Comparison of ENCODE assay signal across 9 cellular contexts in the genomic region with DNA sequence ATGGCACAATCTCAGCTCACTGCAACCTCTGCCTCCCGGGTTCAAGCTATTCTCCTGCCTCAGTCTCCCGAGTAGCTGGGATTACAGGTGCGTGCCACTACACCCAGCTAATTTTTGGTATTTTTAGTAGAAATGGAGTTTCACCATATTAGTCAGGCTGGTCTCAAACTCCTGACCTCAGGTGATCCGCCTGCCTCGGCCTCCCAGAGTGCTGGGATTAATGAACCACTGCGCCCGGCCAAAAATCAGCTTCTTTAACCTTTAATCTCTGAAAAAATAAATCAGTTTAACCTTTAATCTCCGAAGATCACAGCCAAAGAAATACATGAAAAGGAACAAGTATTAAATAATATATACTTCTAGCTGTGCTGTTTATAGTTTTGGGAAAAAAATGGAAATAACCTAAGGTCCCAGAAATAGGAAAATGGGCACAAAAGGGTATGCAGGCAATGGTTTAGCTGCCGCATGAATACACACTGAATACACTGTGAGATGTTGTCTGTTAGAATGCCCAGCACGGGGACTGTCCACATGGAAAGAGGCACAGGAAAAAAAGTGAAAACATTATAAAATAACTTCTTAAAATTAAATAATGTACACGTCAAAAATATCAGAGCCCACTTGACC. TPM values are rescaled to one million over a fixed set of nuclear protein-coding genes. Genes with fewer than 3 reads are reported as not detected.
DNase-seq lines count a peak whose midpoint lies in the region; ATAC-seq and TF ChIP-seq lines count a peak whose summit lies in the region.
"Had no signal": no experiment of that assay in that cellular context is flagged by ENCODE, and none has a peak within 500 bp of the region (broad histone marks: within the 10 kb centered on the region; RNA-seq: fewer than 3 reads in every experiment).

No MANE protein-coding gene starts in this region.

- H3K9me3 ChIP-seq in CD4-positive, alpha-beta memory T cell (ENCODE audit: control insufficient read depth in 1 of 2, low read length in 2 of 2): no peaks in the 10 kb centered on the region
- no peaks in the 10 kb centered on the region for H3K9me3 ChIP-seq in mammary epithelial cell (replicated peaks; ENCODE audit: insufficient read depth, low read length)

- peaks cover 23% of the 10 kb centered on the region for H3K4me1 ChIP-seq in CD4-positive, alpha-beta memory T cell (ENCODE audit: insufficient read depth, low read length)
- H3K4me1 ChIP-seq in KMS-11 (ENCODE audit: low read depth, poor library complexity, severe bottlenecking): peaks cover 33% of the 10 kb centered on the region
- peaks cover 22% of the 10 kb centered on the region for H3K4me1 ChIP-seq in mammary epithelial cell (ENCODE audit: insufficient read depth, low read length)

- ATAC-seq in GM21529 (IDR thresholded peaks at IDR 0.05; ENCODE audit: unreplicated experiment): no peak
- ATAC-seq in activated CD8-positive, alpha-beta memory T cell treated with anti-CD3 and anti-CD28 coated beads, Interleukin-2, amount 10 ng/mL, durations not matched to agents 7 days and 5 days: no peak

- peaks cover 0 to 2% (median 0%) of the 10 kb centered on the region in 8 donors for H3K9me3 Mint-ChIP-seq in CD4-positive, alpha-beta memory T cell
- H3K9me3 Mint-ChIP-seq in nephron progenitor cell: no peaks in the 10 kb centered on the region
- H3K9me3 Mint-ChIP-seq in activated CD8-positive, alpha-beta memory T cell treated with anti-CD3 and anti-CD28 coated beads, Interleukin-2, amount 10 ng/mL, durations not matched to agents 7 days and 5 days (ENCODE audit: low read depth): no peaks in the 10 kb centered on the region

- TF ChIP-seq CTCF in KMS-11 (conservative IDR thresholded peaks at IDR 0.05; ENCODE audit: low read depth, low read length): no peak
- no peak for TF ChIP-seq CTCF in mammary epithelial cell (conservative IDR thresholded peaks at IDR 0.05 in 1 of 2, IDR thresholded peaks at IDR 0.05 in 1 of 2; ENCODE audit: extremely low read depth in 1 of 2, insufficient read depth in 1 of 2, low read depth in 1 of 2, low read length in 2 of 2)
- TF ChIP-seq CTCF in nephron progenitor cell (IDR thresholded peaks at IDR 0.05): no peak

- no peaks in the 10 kb centered on the region for H4K20me1 ChIP-seq in KMS-11 (ENCODE audit: insufficient read depth)
- no peaks in the 10 kb centered on the region for H4K20me1 ChIP-seq in mammary epithelial cell (ENCODE audit: insufficient read depth, low read length)

- intact Hi-C loops in CD4-positive, alpha-beta memory T cell (cut with micrococcal nuclease): no loop called here
- intact Hi-C loops in mammary epithelial cell (cut with micrococcal nuclease): loop anchor here (5.0 kb wide), 1 partner anchor 206 kb away; no protein-coding TSS in a partner anchor

- H3K79me2 ChIP-seq in KMS-11 (ENCODE audit: insufficient read depth, low read depth) (peaks cover 7% of the 10 kb centered on the region; the same call in 1 of the 2 replicates), mammary epithelial cell (ENCODE audit: insufficient read depth, low read length) (no peaks in the 10 kb centered on the region)

- H3K36me3 ChIP-seq in CD4-positive, alpha-beta memory T cell (ENCODE audit: insufficient read depth, low read length): peaks cover 7% of the 10 kb centered on the region
- H3K36me3 ChIP-seq in KMS-11 (ENCODE audit: insufficient read depth): no peaks in the 10 kb centered on the region
- H3K36me3 ChIP-seq in mammary epithelial cell (ENCODE audit: insufficient read depth, low read length): no peaks in the 10 kb centered on the region

- H2AFZ ChIP-seq in KMS-11 (ENCODE audit: low read depth) (no peak overlapping the region), mammary epithelial cell (ENCODE audit: low read depth, low read length) (no peak overlapping the region)

- H3K4me3 Mint-ChIP-seq in CD4-positive, alpha-beta memory T cell: peak overlapping the region; percentile 35 to 92 (median 87)
- H3K4me3 Mint-ChIP-seq in nephron progenitor cell: peak overlapping the region; percentile 85
- H3K4me3 Mint-ChIP-seq in activated CD8-positive, alpha-beta memory T cell treated with anti-CD3 and anti-CD28 coated beads, Interleukin-2, amount 10 ng/mL, durations not matched to agents 7 days and 5 days: no peak overlapping the region

- H3K27me3 Mint-ChIP-seq in CD4-positive, alpha-beta memory T cell: no peaks in the 10 kb centered on the region
- H3K27me3 Mint-ChIP-seq in nephron progenitor cell (ENCODE audit: low read depth, poor library complexity): peaks cover 17% of the 10 kb centered on the region
- H3K27me3 Mint-ChIP-seq in activated CD8-positive, alpha-beta memory T cell treated with anti-CD3 and anti-CD28 coated beads, Interleukin-2, amount 10 ng/mL, durations not matched to agents 7 days and 5 days: no peaks in the 10 kb centered on the region

- CTCF ChIA-PET in CD4-positive, alpha-beta memory T cell (lab: Charles Lee; ENCODE audit: partially characterized antibody): interaction anchor here (0.8 to 7.7 kb wide), 18 partner anchors 10 to 249 kb away, joined by 3 to 152 read pairs (median 6); partner anchors contain the start of gene RIPK1
- CTCF ChIA-PET in mammary epithelial cell (lab: Charles Lee; ENCODE audit: low non-redundant PET): interaction anchor here (0.8 kb wide), 1 partner anchor 42 kb away, joined by 5 read pairs; no protein-coding TSS in a partner anchor
- CTCF ChIA-PET in activated CD8-positive, alpha-beta memory T cell treated with anti-CD3 and anti-CD28 coated beads, Interleukin-2, amount 10 ng/mL, durations not matched to agents 7 days and 5 days (lab: Charles Lee): interaction anchor here (1.0 to 7.1 kb wide), 20 partner anchors 9 to 250 kb away, joined by 3 to 56 read pairs (median 6); partner anchors contain the start of genes RIPK1 and WRNIP1

- no peak overlapping the region for H3K4me3 ChIP-seq in CD4-positive, alpha-beta memory T cell (ENCODE audit: low read length in 2 of 2)
- H3K4me3 ChIP-seq in KMS-11 (IDR thresholded peaks at IDR 0.05; ENCODE audit: insufficient read depth, low read depth, low read length) (no peak overlapping the region), mammary epithelial cell (replicated peaks in 1 of 3; ENCODE audit: insufficient read depth in 1 of 3, low read depth in 2 of 3, low read length in 3 of 3) (no peak overlapping the region)

- WGBS in mammary epithelial cell (ENCODE audit: low coverage, missing lambda C conversion rate): 93% methylated on average over 10 of the region's 11 CpGs

- dilution Hi-C loops in mammary epithelial cell (cut with HindIII; ENCODE audit: low sequenced_read_pairs): no loop called here

- peaks cover 18 to 38% (median 29%) of the 10 kb centered on the region in 4 donors for H3K4me1 Mint-ChIP-seq in CD4-positive, alpha-beta memory T cell
- H3K4me1 Mint-ChIP-seq in nephron progenitor cell: peaks cover 20% of the 10 kb centered on the region
- peaks cover 32% of the 10 kb centered on the region for H3K4me1 Mint-ChIP-seq in activated CD8-positive, alpha-beta memory T cell treated with anti-CD3 and anti-CD28 coated beads, Interleukin-2, amount 10 ng/mL, durations not matched to agents 7 days and 5 days

- POLR2A ChIA-PET in CD4-positive, alpha-beta memory T cell (lab: Charles Lee; ENCODE audit: partially characterized antibody): interaction anchor here (0.7 to 6.7 kb wide), 10 partner anchors 10 to 69 kb away, joined by 3 to 94 read pairs (median 12); partner anchors contain the start of gene RIPK1

- H3K27ac ChIP-seq in CD4-positive, alpha-beta memory T cell (ENCODE audit: low read depth, low read length): no peak overlapping the region
- H3K27ac ChIP-seq in KMS-11 (peak overlapping the region; percentile 69; the same call in 1 of the 2 replicates), mammary epithelial cell (ENCODE audit: insufficient read depth, low read depth, low read length) (peak overlapping the region; percentile 4)

- in situ Hi-C loops in mammary epithelial cell (cut with MboI; ENCODE audit: low sequenced_read_pairs in 2 of 2): no loop called here

- peak overlapping the region; percentile 25; the same call in 1 of the 2 replicates for H3K9ac ChIP-seq in KMS-11
- no peak overlapping the region for H3K9ac ChIP-seq in mammary epithelial cell (ENCODE audit: insufficient read depth, low read length)

- H3K36me3 Mint-ChIP-seq in CD4-positive, alpha-beta memory T cell: peaks cover 21 to 27% of the 10 kb centered on the region in 2 donors
- H3K36me3 Mint-ChIP-seq in nephron progenitor cell (ENCODE audit: low read depth): peaks cover 17% of the 10 kb centered on the region
- peaks cover 17% of the 10 kb centered on the region for H3K36me3 Mint-ChIP-seq in activated CD8-positive, alpha-beta memory T cell treated with anti-CD3 and anti-CD28 coated beads, Interleukin-2, amount 10 ng/mL, durations not matched to agents 7 days and 5 days

- DNase-seq in CD4-positive, alpha-beta memory T cell: no peak
- DNase-seq in mammary epithelial cell (no peak), nephron progenitor cell (no peak), NCI-H2227 treated with DMSO at 0.1 percent for 48 hours (lab: John Stamatoyannopoulos, UW) (no peak), HK-2 (ENCODE audit: unreplicated experiment) (no peak)
- DNase-seq in activated CD8-positive, alpha-beta memory T cell treated with anti-CD3 and anti-CD28 coated beads, Interleukin-2, amount 10 ng/mL, durations not matched to agents 7 days and 5 days: no peak
- DNase-seq: activated CD4-positive, CD25-positive, alpha-beta regulatory T cell had no signal

- peak overlapping the region; percentile 29; the same call in 1 of the 2 replicates for H3K4me2 ChIP-seq in KMS-11
- H3K4me2 ChIP-seq in mammary epithelial cell (ENCODE audit: insufficient read depth, low read depth, low read length): no peak overlapping the region

- H3K27ac Mint-ChIP-seq in CD4-positive, alpha-beta memory T cell: peak overlapping the region in 4 of 7 donors; percentile 31 to 91 (median 54)
- no peak overlapping the region for H3K27ac Mint-ChIP-seq in nephron progenitor cell
- no peak overlapping the region for H3K27ac Mint-ChIP-seq in activated CD8-positive, alpha-beta memory T cell treated with anti-CD3 and anti-CD28 coated beads, Interleukin-2, amount 10 ng/mL, durations not matched to agents 7 days and 5 days

- no peaks in the 10 kb centered on the region for H3K27me3 ChIP-seq in CD4-positive, alpha-beta memory T cell (ENCODE audit: insufficient read depth, low read length)
- H3K27me3 ChIP-seq in KMS-11 (ENCODE audit: insufficient read depth, low read depth) (no peaks in the 10 kb centered on the region), mammary epithelial cell (ENCODE audit: insufficient read depth, low read length) (no peaks in the 10 kb centered on the region)

- BruUV-seq in mammary epithelial cell (replicated peaks; lab: Mats Ljungman, UMichigan): TSS peak; percentile 29

RNA-seq across cellular contexts. Expression of gene NQO2, which starts 1.6 kb away (rescaled TPM):
- 10 to 100 TPM; 34.2 to 36.6 TPM for total RNA-seq in CD4-positive, alpha-beta memory T cell
- polyA plus RNA-seq in CD4-positive, alpha-beta memory T cell: 10 to 100 TPM; 49.1 to 53.1 TPM
- 10 to 100 TPM; 17.0 to 20.3 TPM for total RNA-seq in mammary epithelial cell
- polyA plus RNA-seq in mammary epithelial cell: 25.1 TPM
- 31.0 TPM for polyA minus RNA-seq in mammary epithelial cell
- 10 to 100 TPM; 11.9 to 14.5 TPM for total RNA-seq in activated CD8-positive, alpha-beta memory T cell treated with anti-CD3 and anti-CD28 coated beads, Interleukin-2, amount 10 ng/mL, durations not matched to agents 7 days and 5 days

RNA-seq across cellular contexts. Expression of gene SERPINB6, which starts 29.9 kb away (rescaled TPM):
- 10 to 100 TPM; 41.2 to 41.9 TPM for total RNA-seq in CD4-positive, alpha-beta memory T cell
- 10 to 100 TPM; 47.1 to 58.0 TPM for polyA plus RNA-seq in CD4-positive, alpha-beta memory T cell
- 10 to 100 TPM; 70.0 to 93.3 TPM for total RNA-seq in mammary epithelial cell
- polyA plus RNA-seq in mammary epithelial cell: 82.5 TPM
- 123 TPM for polyA minus RNA-seq in mammary epithelial cell
- 10 to 100 TPM; 55.2 to 56.0 TPM for total RNA-seq in activated CD8-positive, alpha-beta memory T cell treated with anti-CD3 and anti-CD28 coated beads, Interleukin-2, amount 10 ng/mL, durations not matched to agents 7 days and 5 days

Comparison
In these comparisons a context has a peak if more than half of its experiments do, and no peak if none do; other contexts are left out.
1. H3K27ac Mint-ChIP-seq: peak in CD4-positive, alpha-beta memory T cell (4 of 7); none in nephron progenitor cell (single experiment) and activated CD8-positive, alpha-beta memory T cell treated with anti-CD3 and anti-CD28 coated beads, Interleukin-2, amount 10 ng/mL, durations not matched to agents 7 days and 5 days (single experiment).